Comparison of ENCODE assay signal across 25 cellular contexts in the genomic region with DNA sequence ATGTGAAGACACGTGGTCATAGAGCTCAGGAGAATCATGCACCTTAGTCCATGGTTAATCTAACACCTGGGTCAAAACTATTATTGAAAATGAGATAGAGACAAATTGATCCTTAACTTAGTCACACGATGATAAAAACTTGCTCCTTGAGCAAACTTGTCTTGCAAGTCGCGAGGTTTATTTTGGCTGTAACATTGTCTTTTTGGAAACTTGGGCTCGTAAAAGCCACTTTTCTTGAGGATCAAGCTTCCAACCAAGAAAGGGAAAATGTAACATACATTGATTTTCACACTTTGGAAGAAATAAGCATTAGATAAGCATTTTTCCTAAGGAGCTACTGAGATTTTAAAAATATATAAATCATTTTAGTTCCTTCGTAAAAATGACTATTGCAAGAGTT. TPM values are rescaled to one million over a fixed set of nuclear protein-coding genes. Genes with fewer than 3 reads are reported as not detected.
A peak's percentile ranks its signal among the peaks of the same experiment; 100 is the strongest.
DNase-seq lines count a peak whose midpoint lies in the region; ATAC-seq and TF ChIP-seq lines count a peak whose summit lies in the region.
"Had no signal": no experiment of that assay in that cellular context is flagged by ENCODE, and none has a peak within 500 bp of the region (broad histone marks: within the 10 kb centered on the region; RNA-seq: fewer than 3 reads in every experiment).

No MANE protein-coding gene starts in this region.

- peaks cover 43% of the 10 kb centered on the region for H3K4me1 Mint-ChIP-seq in chondrocyte (ENCODE audit: low read depth)
- H3K4me1 Mint-ChIP-seq: CD14-positive monocyte; CD8-positive, alpha-beta memory T cell had no signal

- intact Hi-C loops in HCT116 (cut with micrococcal nuclease) (no loop called here), Panc1 (cut with micrococcal nuclease; ENCODE audit: unreplicated experiment) (loop anchor here (2.0 to 5.0 kb wide), 2 partner anchors 34 to 71 kb away; no protein-coding TSS in a partner anchor), prostate gland (cut with DNase I) (loop anchor here (10.0 kb wide), 1 partner anchor 308 kb away; no protein-coding TSS in a partner anchor)

- in situ Hi-C loops in Panc1 (cut with HindIII; ENCODE audit: low pct_unique_long_range_greater_than_20kb, low sequenced_read_pairs), result no loop called here

- no peaks in the 10 kb centered on the region for H3K27me3 Mint-ChIP-seq in chondrocyte (ENCODE audit: low read depth)

- TF ChIP-seq RAD21 in HCT116 (IDR thresholded peaks at IDR 0.05; ENCODE audit: low read depth), result no peak

- H3K36me3 ChIP-seq in HCT116 (ENCODE audit: control insufficient read depth in 1 of 2, insufficient read depth in 2 of 2, low read length in 2 of 2) (no peaks in the 10 kb centered on the region), Panc1 (ENCODE audit: control insufficient read depth, insufficient read depth, low read length) (no peaks in the 10 kb centered on the region), prostate gland (no peaks in the 10 kb centered on the region), Peyer's patch (no peaks in the 10 kb centered on the region)
- H3K36me3 ChIP-seq: BE2C had no signal

- H3K9me2 ChIP-seq in HCT116 (ENCODE audit: insufficient read depth), result no peaks in the 10 kb centered on the region

- H3K27ac ChIP-seq in HCT116 (ENCODE audit: low read depth, low read length), result no peak overlapping the region
- H3K27ac ChIP-seq in Panc1 (ENCODE audit: low read length), result peak overlapping the region; percentile 86
- H3K27ac ChIP-seq in prostate gland, result peak overlapping the region in 1 of 2 donors; percentile 1
- H3K27ac ChIP-seq in Peyer's patch, result no peak overlapping the region

- POLR2A ChIA-PET in HCT116 (lab: Charles Lee) (no interaction called here), Panc1 (lab: Charles Lee) (interaction anchor here (0.6 to 2.4 kb wide), 4 partner anchors 11 to 34 kb away, joined by 3 to 10 read pairs (median 3); a partner anchor contains a TSS)

- H3K9me3 Mint-ChIP-seq in chondrocyte (ENCODE audit: low read depth), result no peaks in the 10 kb centered on the region
- H3K9me3 Mint-ChIP-seq: T-helper 1 cell treated with Interleukin-12 subunit alpha and Interleukin-12 subunit beta and Interleukin-4 antibody, amounts not matched to agents 30 μg/mL and 1 μg/mL, for 36 hours had no signal

- no TSS peak for BruUV-seq in HCT116 (replicated peaks; lab: Mats Ljungman, UMichigan)
- BruUV-seq in Panc1 (replicated peaks; lab: Mats Ljungman, UMichigan), result no TSS peak

- peak overlapping the region; percentile 19 for H2AFZ ChIP-seq in HCT116 (ENCODE audit: low read depth, low read length, poor library complexity, severe bottlenecking)
- H2AFZ ChIP-seq: GM23248 had no signal

- H3K36me3 Mint-ChIP-seq in chondrocyte (ENCODE audit: low read depth), result no peaks in the 10 kb centered on the region
- H3K36me3 Mint-ChIP-seq: CD14-positive monocyte had no signal

- TF ChIP-seq POLR2A in HCT116 (IDR thresholded peaks at IDR 0.05; ENCODE audit: borderline replicate concordance, extremely low read depth, insufficient read depth, insufficient read length), result no peak
- TF ChIP-seq POLR2A in prostate gland (IDR thresholded peaks at IDR 0.05), result no peak
- TF ChIP-seq POLR2A in Peyer's patch (IDR thresholded peaks at IDR 0.05), result no peak

- no peak for TF ChIP-seq CTCF in HCT116 (IDR thresholded peaks at IDR 0.05 in 2 of 3, conservative IDR thresholded peaks at IDR 0.05 in 1 of 3; ENCODE audit: borderline replicate concordance in 1 of 3, insufficient read depth in 1 of 3, low read depth in 2 of 3, low read length in 2 of 3)
- no peak for TF ChIP-seq CTCF in Panc1 (IDR thresholded peaks at IDR 0.05)
- no peak for TF ChIP-seq CTCF in chondrocyte (IDR thresholded peaks at IDR 0.05)
- TF ChIP-seq CTCF in prostate gland (IDR thresholded peaks at IDR 0.05), result no peak
- TF ChIP-seq CTCF in Peyer's patch (IDR thresholded peaks at IDR 0.05), result no peak
- TF ChIP-seq CTCF in foreskin fibroblast (IDR thresholded peaks at IDR 0.05; ENCODE audit: low read depth, low read length), result no peak

- H3K79me2 ChIP-seq in HCT116 (ENCODE audit: insufficient read depth, low read length), result no peaks in the 10 kb centered on the region

- no peak overlapping the region for H3K4me2 ChIP-seq in HCT116 (ENCODE audit: low read length)

- no peaks in the 10 kb centered on the region for H4K20me1 ChIP-seq in HCT116 (ENCODE audit: insufficient read depth)

- ATAC-seq in HCT116 (no peak), Panc1 (no peak)

- no peak overlapping the region for H3K4me3 ChIP-seq in HCT116 (replicated peaks in 1 of 2; ENCODE audit: low read depth in 1 of 2, low read length in 2 of 2)
- no peak overlapping the region for H3K4me3 ChIP-seq in Panc1 (ENCODE audit: low read depth in 2 of 2, low read length in 2 of 2)
- no peak overlapping the region for H3K4me3 ChIP-seq in prostate gland
- no peak overlapping the region for H3K4me3 ChIP-seq in Peyer's patch
- no peak overlapping the region for H3K4me3 ChIP-seq in foreskin fibroblast (ENCODE audit: low read depth in 1 of 2, low read length in 2 of 2)
- H3K4me3 ChIP-seq: GM23248 had no signal

- CTCF ChIA-PET in HCT116 (lab: Charles Lee), result interaction anchor here (1.6 to 8.7 kb wide), 3 partner anchors 195 to 369 kb away, joined by 4 to 130 read pairs (median 18); no protein-coding TSS in a partner anchor
- CTCF ChIA-PET in Panc1 (lab: Charles Lee), result interaction anchor here (0.7 to 0.9 kb wide), 2 partner anchors 52 to 251 kb away, joined by 3 read pairs; no protein-coding TSS in a partner anchor

- no peaks in the 10 kb centered on the region for H3K27me3 ChIP-seq in HCT116 (ENCODE audit: insufficient read depth, low read length)
- H3K27me3 ChIP-seq in Panc1 (ENCODE audit: control insufficient read depth, insufficient read depth, low read length), result no peaks in the 10 kb centered on the region
- H3K27me3 ChIP-seq in prostate gland (replicated peaks; ENCODE audit: insufficient read depth), result no peaks in the 10 kb centered on the region
- H3K27me3 ChIP-seq in Peyer's patch, result no peaks in the 10 kb centered on the region

- no peak overlapping the region for H3K9ac ChIP-seq in HCT116 (ENCODE audit: low read length)
- H3K9ac ChIP-seq: GM23248 had no signal

- peak overlapping the region; percentile 41 for H3K27ac Mint-ChIP-seq in chondrocyte (ENCODE audit: unreplicated experiment)
- H3K27ac Mint-ChIP-seq: CD14-positive monocyte; CD8-positive, alpha-beta memory T cell; T-helper 1 cell treated with Interleukin-12 subunit alpha and Interleukin-12 subunit beta and Interleukin-4 antibody, amounts not matched to agents 30 μg/mL and 1 μg/mL, for 36 hours had no signal

- DNase-seq in HCT116 (ENCODE audit: low read depth, low spot score) (no peak), Panc1 (ENCODE audit: low read depth, low spot score) (no peak), chondrocyte (ENCODE audit: low spot score) (no peak), prostate gland (ENCODE audit: low spot score) (peak; percentile 34), Peyer's patch (no peak), foreskin fibroblast (no peak)
- DNase-seq in activated CD8-positive, alpha-beta memory T cell treated with anti-CD3 and anti-CD28 coated beads, Interleukin-2, amount 50 U/mL, for 48 hours, result no peak
- DNase-seq: BE2C; CD8-positive, alpha-beta memory T cell; DMS79 treated with DMSO at 0.1 percent for 48 hours; GF-D8; H7; HFFc6; KBM-7; MM.1S; NCI-H1417 treated with DMSO at 0.1 percent for 48 hours; NCI-H1694 treated with DMSO at 0.1 percent for 48 hours; NCI-H2081; NCI-H2227 treated with DMSO at 0.1 percent for 48 hours; NCI-H526 treated with DMSO at 0.1 percent for 48 hours; SHP77; SW 1271 had no signal

- H3K4me1 ChIP-seq in HCT116 (ENCODE audit: control insufficient read depth in 1 of 2, insufficient read depth in 2 of 2, low read length in 2 of 2) (peaks cover 12 to 22% of the 10 kb centered on the region in 2 experiments), Panc1 (ENCODE audit: control insufficient read depth, insufficient read depth, low read length) (peaks cover 46% of the 10 kb centered on the region), prostate gland (replicated peaks) (peaks cover 8% of the 10 kb centered on the region), Peyer's patch (no peaks in the 10 kb centered on the region)
- H3K4me1 ChIP-seq: BE2C had no signal

- H3K9me3 ChIP-seq in HCT116 (ENCODE audit: control insufficient read depth in 1 of 2, insufficient read depth in 1 of 2, low read depth in 1 of 2, low read length in 2 of 2) (no peaks in the 10 kb centered on the region), Panc1 (ENCODE audit: control insufficient read depth, insufficient read depth, low read depth, low read length) (no peaks in the 10 kb centered on the region), prostate gland (no peaks in the 10 kb centered on the region), Peyer's patch (no peaks in the 10 kb centered on the region)
- H3K9me3 ChIP-seq: BE2C had no signal

- H3K4me3 Mint-ChIP-seq in chondrocyte (ENCODE audit: unreplicated experiment), result no peak overlapping the region
- H3K4me3 Mint-ChIP-seq: CD14-positive monocyte; CD8-positive, alpha-beta memory T cell; HFFc6; T-helper 1 cell treated with Interleukin-12 subunit alpha and Interleukin-12 subunit beta and Interleukin-4 antibody, amounts not matched to agents 30 μg/mL and 1 μg/mL, for 36 hours had no signal

- RAD21 ChIA-PET in HCT116 (lab: Charles Lee; ENCODE audit: low non-redundant PET in 1 of 2, low total read pairs in 2 of 2, uncharacterized antibody in 2 of 2, unreplicated experiment in 2 of 2), result interaction anchor here in 1 of 2 experiments (0.6 kb wide), 1 partner anchor 369 kb away, joined by 3 read pairs; no protein-coding TSS in a partner anchor

- WGBS in prostate gland, result 35% methylated on average over 6 of the region's 6 CpGs

TF ChIP-seq in HCT116, 20 proteins besides CTCF, POLR2A, EP300 and RAD21:
- TF ChIP-seq JUND (IDR thresholded peaks at IDR 0.05), result no peak

RNA-seq across cellular contexts. Expression of a gene that starts 19.9 kb away (rescaled TPM):
- total RNA-seq in HCT116 (2021; ENCODE audit: unreplicated experiment) (120 TPM), Panc1 (2021; ENCODE audit: unreplicated experiment) (156 TPM), chondrocyte (9.4 to 22.3 TPM (median 19.8 TPM) in 3 replicates), prostate gland (10 to 100 TPM in 1 of 2 donors, 1 to 10 TPM in 1; 2.9 to 10.9 TPM), Peyer's patch (10 to 100 TPM in 1 of 4 donors, 1 to 10 TPM in 3; 6.1 to 23.9 (median 8.0) TPM)
- 43.7 and 76.9 TPM in 2 replicates for polyA plus RNA-seq in HCT116 (2012)
- 31.3 TPM for polyA plus RNA-seq in Panc1 (2012; ENCODE audit: insufficient read length)

RNA-seq across cellular contexts. Expression of a gene that starts 31.7 kb away (rescaled TPM):
- total RNA-seq in HCT116 (2021; ENCODE audit: unreplicated experiment) (37.5 TPM), Panc1 (2021; ENCODE audit: unreplicated experiment) (209 TPM), chondrocyte (125 to 174 TPM (median 136 TPM) in 3 replicates), prostate gland (10 to 100 TPM; 36.6 to 54.0 TPM), Peyer's patch (1 to 10 TPM; 1.9 to 6.6 (median 4.2) TPM)
- polyA plus RNA-seq in HCT116 (2012), result 7.2 and 11.1 TPM in 2 replicates
- 50.0 TPM for polyA plus RNA-seq in Panc1 (2012; ENCODE audit: insufficient read length)
